21 cellular contexts compared by ENCODE assay signal in genomic region chr13:26326562-26326961, GRCh38.
DNase-seq lines count a peak whose midpoint lies in the region; ATAC-seq and TF ChIP-seq lines count a peak whose summit lies in the region.
"Had no signal": no experiment of that assay in that cellular context is flagged by ENCODE, and none has a peak within 500 bp of the region (broad histone marks: within the 10 kb centered on the region; RNA-seq: fewer than 3 reads in every experiment).

No MANE protein-coding gene starts in this region.

- H3K27ac Mint-ChIP-seq in nephron progenitor cell = peak overlapping the region; percentile 46
- H3K27ac Mint-ChIP-seq: CD8-positive, alpha-beta memory T cell; HFFc6 had no signal

- H3K27me3 ChIP-seq in left ventricle myocardium inferior (ENCODE audit: low read depth) = no peaks in the 10 kb centered on the region
- H3K27me3 ChIP-seq: BLaER1 treated with 17β-estradiol and CSF1 and Interleukin-3, amounts not matched to agents 10 nM and 100 nM had no signal

- H3K4me1 ChIP-seq in left ventricle myocardium inferior = peaks cover 65% of the 10 kb centered on the region

- H3K9me3 Mint-ChIP-seq in nephron progenitor cell = peaks cover 32% of the 10 kb centered on the region
- H3K9me3 Mint-ChIP-seq: HFFc6 had no signal

- no peak overlapping the region for H3K4me3 Mint-ChIP-seq in nephron progenitor cell
- H3K4me3 Mint-ChIP-seq: CD8-positive, alpha-beta memory T cell; HFFc6 had no signal

- no peaks in the 10 kb centered on the region for H3K27me3 Mint-ChIP-seq in nephron progenitor cell (ENCODE audit: low read depth, poor library complexity)
- H3K27me3 Mint-ChIP-seq: CD8-positive, alpha-beta memory T cell had no signal

- peak overlapping the region; percentile 38 for H3K27ac ChIP-seq in left ventricle myocardium inferior (replicated peaks)
- H3K27ac ChIP-seq: BLaER1 treated with 17β-estradiol and CSF1 and Interleukin-3, amounts not matched to agents 10 nM and 100 nM; HL-60 had no signal

- peaks cover 7% of the 10 kb centered on the region for H3K9me3 ChIP-seq in left ventricle myocardium inferior (replicated peaks)

- TF ChIP-seq CTCF in left ventricle myocardium inferior (IDR thresholded peaks at IDR 0.05; ENCODE audit: borderline replicate concordance) (no peak), nephron progenitor cell (IDR thresholded peaks at IDR 0.05) (no peak)

- no peak for DNase-seq in left ventricle myocardium inferior
- no peak for DNase-seq in Right ventricle myocardium inferior (ENCODE audit: missing footprints)
- peak; percentile 6 for DNase-seq in cerebellum (ENCODE audit: low spot score)
- DNase-seq in nephron progenitor cell = no peak
- DNase-seq in NCI-H2029 (lab: John Stamatoyannopoulos, UW) = no peak
- DNase-seq in MV-4-11 (lab: John Stamatoyannopoulos, UW) = no peak
- DNase-seq: CD8-positive, alpha-beta memory T cell; H7; HFFc6; Karpas-422; NCI-H1048; NCI-H1436; NCI-H1930; NCI-H510A; NCI-H774; OCI-M1; SIG-M5 had no signal

- peak overlapping the region; percentile 9 for H3K4me3 ChIP-seq in left ventricle myocardium inferior
- H3K4me3 ChIP-seq: BLaER1 treated with 17β-estradiol and CSF1 and Interleukin-3, amounts not matched to agents 10 nM and 100 nM had no signal

- peaks cover 37% of the 10 kb centered on the region for H3K36me3 Mint-ChIP-seq in nephron progenitor cell (ENCODE audit: low read depth)

- ATAC-seq in Right ventricle myocardium inferior (no peak), GM19035 (IDR thresholded peaks at IDR 0.05; ENCODE audit: unreplicated experiment) (no peak)
- ATAC-seq: SK-N-SH treated with all-trans-retinoic acid at 6 μM for 48 hours had no signal

- no peaks in the 10 kb centered on the region for H3K36me3 ChIP-seq in left ventricle myocardium inferior

- peaks cover 13% of the 10 kb centered on the region for H3K4me1 Mint-ChIP-seq in nephron progenitor cell

- intact Hi-C loops in left ventricle myocardium inferior (cut with micrococcal nuclease) = no loop called here
- intact Hi-C loops in Right ventricle myocardium inferior (cut with DNase I) = loop anchor here (10.0 kb wide), 1 partner anchor 72 kb away; the partner anchor contains the start of gene CDK8
